Comparison of ENCODE assay signal across 23 cellular contexts in genomic region chr17:64087252-64088005, GRCh38. TPM values are rescaled to one million over a fixed set of nuclear protein-coding genes. Genes with fewer than 3 reads are reported as not detected.
DNase-seq lines count a peak whose midpoint lies in the region; ATAC-seq, FAIRE-seq and TF ChIP-seq lines count a peak whose summit lies in the region.
"Had no signal": no experiment of that assay in that cellular context is flagged by ENCODE, and none has a peak within 500 bp of the region (broad histone marks: within the 10 kb centered on the region; RNA-seq: fewer than 3 reads in every experiment).

No MANE protein-coding gene starts in this region.

- BruUV-seq in PC-3 (replicated peaks; lab: Mats Ljungman, UMichigan) = no TSS peak

- H3K36me3 ChIP-seq in PC-3 (ENCODE audit: low read depth, low read length) = no peaks in the 10 kb centered on the region
- H3K36me3 ChIP-seq: adrenal gland, transverse colon had no signal

- H3K27me3 ChIP-seq in PC-3 (ENCODE audit: low read length) = no peaks in the 10 kb centered on the region
- H3K27me3 ChIP-seq: adrenal gland, transverse colon had no signal

- H3K4me1 ChIP-seq in A549 = peaks cover 50% of the 10 kb centered on the region
- H3K4me1 ChIP-seq in PC-3 (ENCODE audit: insufficient read depth, low read length) = peaks cover 64% of the 10 kb centered on the region

- TF ChIP-seq POLR2A in A549 (IDR thresholded peaks at IDR 0.05; ENCODE audit: low read length) = no peak

- no peak overlapping the region for H2AFZ ChIP-seq in PC-3 (ENCODE audit: low read length)

- peak; percentile 9 for DNase-seq in SIG-M5 treated with dmso at 0.1 percent for 504 hours (lab: John Stamatoyannopoulos, UW; ENCODE audit: unreplicated experiment)
- DNase-seq in SIG-M5 (lab: John Stamatoyannopoulos, UW) = no peak
- DNase-seq in A549 (ENCODE audit: low read depth in 1 of 2, low spot score in 1 of 2) = no peak
- DNase-seq in PC-3 = peak; percentile 48
- DNase-seq in epithelial cell of esophagus (ENCODE audit: low read depth) = peak; percentile 44
- no peak for DNase-seq in hypothalamus (lab: John Stamatoyannopoulos, UW)
- DNase-seq in GM20000 (ENCODE audit: low spot score) = no peak
- DNase-seq: activated B cell treated with CpG ODN at 0.5 μM for 24 hours; DMS79; effector memory CD4-positive, alpha-beta T cell; NCI-H1092 treated with DMSO at 0.1 percent for 48 hours; NCI-H2081 treated with DMSO at 0.1 percent for 48 hours; stimulated activated CD4-positive, alpha-beta T cell treated with anti-CD3 and anti-CD28 coated beads, Interleukin-2, amount 100 ng/mL, for 48 hours; stimulated activated naive CD4-positive, alpha-beta T cell treated with Interleukin-2 at 50 U/mL for 16 hours; T-helper 9 cell; transverse colon had no signal

- CTCF ChIA-PET in A549 (lab: Yijun Ruan, JAX) (interaction anchor here (0.7 to 5.2 kb wide), 9 partner anchors 13 to 131 kb away, joined by 3 to 26 read pairs (median 5); no protein-coding TSS in a partner anchor), PC-3 (lab: Charles Lee) (interaction anchor here (0.7 kb wide), 1 partner anchor 46 kb away, joined by 3 read pairs; no protein-coding TSS in a partner anchor)

- H3K27ac ChIP-seq in A549 (peak overlapping the region; percentile 2 to 50; a peak in 2 of 6 replicates), PC-3 (ENCODE audit: low read length) (peak overlapping the region; percentile 33)
- H3K27ac ChIP-seq: 22Rv1, transverse colon had no signal

- ATAC-seq in A549 = no peak
- no peak for ATAC-seq in PC-3
- no peak for ATAC-seq in HG03159 (IDR thresholded peaks at IDR 0.05; ENCODE audit: unreplicated experiment)
- ATAC-seq: GM12878 had no signal

- no peak for TF ChIP-seq EP300 in A549 (IDR thresholded peaks at IDR 0.05)

- peaks cover 11% of the 10 kb centered on the region for H3K79me2 ChIP-seq in PC-3 (ENCODE audit: low read length)

- no peaks in the 10 kb centered on the region for H4K20me1 ChIP-seq in PC-3 (ENCODE audit: low read length)

- intact Hi-C loops in PC-3 (cut with micrococcal nuclease) = no loop called here

- no peak overlapping the region for H3K9ac ChIP-seq in PC-3 (ENCODE audit: low read length)

- TF ChIP-seq CTCF in A549 (IDR thresholded peaks at IDR 0.05) (no peak), PC-3 (conservative IDR thresholded peaks at IDR 0.05; ENCODE audit: low read depth, low read length) (no peak), epithelial cell of esophagus (IDR thresholded peaks at IDR 0.05; ENCODE audit: insufficient read depth, low read depth, low read length, missing control alignments) (no peak), GM20000 (IDR thresholded peaks at IDR 0.05; ENCODE audit: extremely low read depth, missing control alignments) (no peak)

- H3K4me2 ChIP-seq in A549 (no peak overlapping the region), PC-3 (ENCODE audit: low read length) (peak overlapping the region; percentile 1; the same call in 1 of the 2 replicates)
- H3K4me2 ChIP-seq: smooth muscle cell had no signal

- H3K4me3 ChIP-seq in A549 (no peak overlapping the region), PC-3 (ENCODE audit: low read length) (no peak overlapping the region), epithelial cell of esophagus (ENCODE audit: low read length) (no peak overlapping the region)
- H3K4me3 ChIP-seq: adrenal gland, GM12878, smooth muscle cell, transverse colon had no signal

- H3K9me3 ChIP-seq in A549 (no peaks in the 10 kb centered on the region), PC-3 (ENCODE audit: low read length) (no peaks in the 10 kb centered on the region)
- H3K9me3 ChIP-seq: adrenal gland, transverse colon had no signal

- no peak for FAIRE-seq in A549 (lab: Jason Lieb, UNC)
- FAIRE-seq: GM12878, GM19239, RCC 7860 had no signal

- no peak for TF ChIP-seq RAD21 in A549 (conservative IDR thresholded peaks at IDR 0.05 in 1 of 2, IDR thresholded peaks at IDR 0.05 in 1 of 2)

- peaks cover 6% of the 10 kb centered on the region for H3F3A ChIP-seq in PC-3 (ENCODE audit: low read length, unreplicated experiment)

- POLR2A ChIA-PET in A549 (lab: Yijun Ruan, JAX) (no interaction called here), PC-3 (lab: Charles Lee; ENCODE audit: unreplicated experiment) (no interaction called here)

- WGBS in A549 (ENCODE audit: missing lambda C conversion rate) = 78% methylated on average over 4 of the region's 4 CpGs

- H3K9me2 ChIP-seq in PC-3 (replicated peaks; ENCODE audit: low read length) = no peaks in the 10 kb centered on the region

TF ChIP-seq in A549, 52 proteins besides CTCF, POLR2A, EP300 and RAD21:
- TF ChIP-seq RFX5 (IDR thresholded peaks at IDR 0.05) (no peak), CEBPB (IDR thresholded peaks at IDR 0.05) (no peak), RCOR1 (IDR thresholded peaks at IDR 0.05; ENCODE audit: low read depth, low read length) (no peak), HES2 (IDR thresholded peaks at IDR 0.05) (no peak), REST (IDR thresholded peaks at IDR 0.05) (no peak), BHLHE40 (IDR thresholded peaks at IDR 0.05; ENCODE audit: low read depth, low read length) (no peak), NFE2L2 (conservative IDR thresholded peaks at IDR 0.05; ENCODE audit: low read length) (no peak), GATA3 (IDR thresholded peaks at IDR 0.05; ENCODE audit: borderline replicate concordance) (no peak), EHF (CRISPR knock-in tag; IDR thresholded peaks at IDR 0.05) (no peak), ZC3H11A (IDR thresholded peaks at IDR 0.05) (no peak), PBX3 (IDR thresholded peaks at IDR 0.05) (no peak), FOXS1 (CRISPR knock-in tag; IDR thresholded peaks at IDR 0.05) (no peak), RARB (CRISPR knock-in tag; IDR thresholded peaks at IDR 0.05) (no peak), NR3C1 (IDR thresholded peaks at IDR 0.05) (no peak), ZSCAN20 (CRISPR knock-in tag; IDR thresholded peaks at IDR 0.05) (no peak), JUNB (IDR thresholded peaks at IDR 0.05) (no peak)
TF ChIP-seq in A549: peak in this region for 0.

RNA-seq across cellular contexts. Expression of gene ERN1, which starts 42.5 kb away (rescaled TPM):
- polyA plus RNA-seq in A549 (2011; rRNA removed) (19.8 and 23.3 TPM in 2 replicates), A549 (2017; fragmentation: RNase III; extraction: RNeasy Plus Mini Kit Qiagen cat#74134 plus additional on column Dnase treatment) (3.5 to 4.1 TPM (median 3.7 TPM) in 3 replicates)
- 4.5 and 4.6 TPM in 2 replicates for polyA plus RNA-seq in A549 (2012; cell fraction: cytosol; rRNA removed)
- polyA plus RNA-seq in A549 (2012; cell fraction: nucleus; rRNA removed) = 7.3 and 8.1 TPM in 2 replicates
- 39.3 and 44.8 TPM in 2 replicates for polyA minus RNA-seq in A549 (2011; rRNA and poly(A)+ RNA removed)
- 13.5 and 17.9 TPM in 2 replicates for total RNA-seq in PC-3 (2014; rRNA removed)

Comparison
In these comparisons a context has a peak if more than half of its experiments do, and no peak if none do; other contexts are left out.
1. DNase-seq: peak in SIG-M5 treated with dmso at 0.1 percent for 504 hours (single experiment), PC-3 (single experiment) and epithelial cell of esophagus (single experiment); none in SIG-M5 (single experiment), A549 (0 of 2), hypothalamus (0 of 51) and GM20000 (single experiment).